ENCODE assay signal across 20 cellular contexts in genomic region chr1:37825508-37825907, GRCh38. TPM values are rescaled to one million over a fixed set of nuclear protein-coding genes. Genes with fewer than 3 reads are reported as not detected.
DNase-seq lines count a peak whose midpoint lies in the region; TF ChIP-seq lines count a peak whose summit lies in the region.
"Had no signal": no experiment of that assay in that cellular context is flagged by ENCODE, and none has a peak within 500 bp of the region (broad histone marks: within the 10 kb centered on the region; RNA-seq: fewer than 3 reads in every experiment).

No MANE protein-coding gene starts in this region.

- H3K27me3 Mint-ChIP-seq in MCF 10A (ENCODE audit: insufficient read depth, unreplicated experiment): no peaks in the 10 kb centered on the region
- H3K27me3 Mint-ChIP-seq: progenitor cell of endocrine pancreas had no signal

- BruUV-seq in MCF 10A (replicated peaks; lab: Mats Ljungman, UMichigan) (no TSS peak), mammary epithelial cell (replicated peaks; lab: Mats Ljungman, UMichigan) (no TSS peak)

- 71% methylated on average over 2 of the region's 2 CpGs for WGBS in mammary epithelial cell (ENCODE audit: low coverage, missing lambda C conversion rate)

- dilution Hi-C loops in mammary epithelial cell (cut with HindIII; ENCODE audit: low sequenced_read_pairs): no loop called here

- intact Hi-C loops in MCF 10A (cut with micrococcal nuclease): no loop called here
- intact Hi-C loops in mammary epithelial cell (cut with micrococcal nuclease): no loop called here

- no peak overlapping the region for H3K27ac ChIP-seq in mammary epithelial cell (ENCODE audit: insufficient read depth, low read depth, low read length)
- peak overlapping the region; percentile 15 for H3K27ac ChIP-seq in epithelial cell of prostate
- H3K27ac ChIP-seq: adrenal gland, cardiac muscle cell, gastroesophageal sphincter, suprapubic skin had no signal

- POLR2A ChIA-PET in MCF 10A (lab: Yijun Ruan, JAX): interaction anchor here (0.6 kb wide), 1 partner anchor 1361 kb away, joined by 3 read pairs; the partner anchor contains the start of gene MRPS15

- DNase-seq in MCF 10A (ENCODE audit: unreplicated experiment) (no peak), mammary epithelial cell (no peak), NOMO-1 treated with DMSO at 0.1 percent for 48 hours (lab: John Stamatoyannopoulos, UW; ENCODE audit: unreplicated experiment) (peak; percentile 45), epithelial cell of prostate (ENCODE audit: low read depth, low spot score) (no peak), amniotic stem cell (lab: John Stamatoyannopoulos, UW) (no peak), NCI-H774 (lab: John Stamatoyannopoulos, UW) (no peak), LoVo (ENCODE audit: low spot score) (no peak)
- DNase-seq: activated T-cell treated with anti-CD3 and anti-CD28 coated beads for 4 hours; adrenal gland; DMS79 treated with DMSO at 0.1 percent for 48 hours; erythroblast; H7; left cardiac atrium; NCI-H1694; NCI-H226; stimulated activated CD4-positive, alpha-beta T cell treated with anti-CD3 and anti-CD28 coated beads, Interleukin-4, amount 100 ng/mL, for 24 hours had no signal

- H3K9ac ChIP-seq in mammary epithelial cell (ENCODE audit: insufficient read depth, low read length): no peak overlapping the region

- no peaks in the 10 kb centered on the region for H3K4me1 ChIP-seq in mammary epithelial cell (ENCODE audit: insufficient read depth, low read length)
- H3K4me1 ChIP-seq: adrenal gland, gastroesophageal sphincter, suprapubic skin had no signal

- H3K9me3 ChIP-seq in mammary epithelial cell (replicated peaks; ENCODE audit: insufficient read depth, low read length): no peaks in the 10 kb centered on the region
- H3K9me3 ChIP-seq: adrenal gland, gastroesophageal sphincter, suprapubic skin had no signal

- no peak overlapping the region for H2AFZ ChIP-seq in mammary epithelial cell (ENCODE audit: low read depth, low read length)

- H4K20me1 ChIP-seq in mammary epithelial cell (ENCODE audit: insufficient read depth, low read length): no peaks in the 10 kb centered on the region

- H3K27ac Mint-ChIP-seq in MCF 10A (ENCODE audit: low read depth, unreplicated experiment): peak overlapping the region; percentile 16
- H3K27ac Mint-ChIP-seq: progenitor cell of endocrine pancreas had no signal

- peaks cover 84% of the 10 kb centered on the region for H3K36me3 Mint-ChIP-seq in MCF 10A (ENCODE audit: insufficient read depth, unreplicated experiment)

- CTCF ChIA-PET in MCF 10A (lab: Yijun Ruan, JAX): interaction anchor here (0.9 to 1.1 kb wide), 2 partner anchors 14 to 50 kb away, joined by 3 read pairs; no protein-coding TSS in a partner anchor
- CTCF ChIA-PET in mammary epithelial cell (lab: Charles Lee; ENCODE audit: low non-redundant PET): no interaction called here

- H3K4me3 ChIP-seq in mammary epithelial cell (replicated peaks in 1 of 3; ENCODE audit: insufficient read depth in 1 of 3, low read depth in 2 of 3, low read length in 3 of 3): no peak overlapping the region
- H3K4me3 ChIP-seq: adrenal gland, cardiac muscle cell, gastroesophageal sphincter, suprapubic skin had no signal

- TF ChIP-seq CTCF in MCF 10A (IDR thresholded peaks at IDR 0.05; ENCODE audit: unreplicated experiment) (no peak), mammary epithelial cell (conservative IDR thresholded peaks at IDR 0.05 in 1 of 2, IDR thresholded peaks at IDR 0.05 in 1 of 2; ENCODE audit: extremely low read depth in 1 of 2, insufficient read depth in 1 of 2, low read depth in 1 of 2, low read length in 2 of 2) (no peak)

- in situ Hi-C loops in mammary epithelial cell (cut with MboI; ENCODE audit: low sequenced_read_pairs in 2 of 2): no loop called here

- no peaks in the 10 kb centered on the region for H3K27me3 ChIP-seq in mammary epithelial cell (ENCODE audit: insufficient read depth, low read length)
- H3K27me3 ChIP-seq: adrenal gland, cardiac muscle cell, gastroesophageal sphincter, suprapubic skin had no signal

- H3K36me3 ChIP-seq in mammary epithelial cell (ENCODE audit: insufficient read depth, low read length): peaks cover 25% of the 10 kb centered on the region

- H3K4me2 ChIP-seq in mammary epithelial cell (ENCODE audit: insufficient read depth, low read depth, low read length): no peak overlapping the region

- no peaks in the 10 kb centered on the region for H3K9me3 Mint-ChIP-seq in MCF 10A (ENCODE audit: unreplicated experiment)

- peaks cover 17% of the 10 kb centered on the region for H3K4me1 Mint-ChIP-seq in MCF 10A (ENCODE audit: insufficient read depth, unreplicated experiment)

- peaks cover 2% of the 10 kb centered on the region for H3K79me2 ChIP-seq in mammary epithelial cell (ENCODE audit: insufficient read depth, low read length)

- H3K4me3 Mint-ChIP-seq in MCF 10A (ENCODE audit: unreplicated experiment): no peak overlapping the region

RNA-seq across cellular contexts. Expression of gene YRDC, which starts 17.5 kb away (rescaled TPM):
- 40.4 and 41.5 TPM in 2 replicates for total RNA-seq in MCF 10A (2022)
- total RNA-seq in mammary epithelial cell: 10 to 100 TPM; 18.0 to 27.7 TPM
- polyA plus RNA-seq in mammary epithelial cell: 26.6 TPM
- 12.1 TPM for polyA minus RNA-seq in mammary epithelial cell

RNA-seq across cellular contexts. Expression of gene C1orf122, which starts 17.9 kb away (rescaled TPM):
- total RNA-seq in MCF 10A (2022) (72.4 and 81.5 TPM in 2 replicates), mammary epithelial cell (10 to 100 TPM; 13.0 to 73.6 TPM)
- polyA plus RNA-seq in mammary epithelial cell: 26.5 TPM
- 4.3 TPM for polyA minus RNA-seq in mammary epithelial cell

RNA-seq across cellular contexts. Expression of gene MANEAL, which starts 31.9 kb away (rescaled TPM):
- total RNA-seq in MCF 10A (2022) (11.6 and 12.3 TPM in 2 replicates), mammary epithelial cell (1 to 10 TPM in 1 of 2 donors, under 1 TPM in 1; 0.50 to 4.7 TPM)
- polyA plus RNA-seq in mammary epithelial cell: 4.6 TPM
- 7.0 TPM for polyA minus RNA-seq in mammary epithelial cell

RNA-seq across cellular contexts. Expression of gene MTF1, which starts 33.9 kb away (rescaled TPM):
- total RNA-seq in MCF 10A (2022) (28.4 and 34.7 TPM in 2 replicates), mammary epithelial cell (10 to 100 TPM in 1 of 2 donors, 1 to 10 TPM in 1; 4.5 to 28.7 TPM)
- 8.3 TPM for polyA plus RNA-seq in mammary epithelial cell
- polyA minus RNA-seq in mammary epithelial cell: 59.0 TPM
